Comparison of ENCODE assay signal across 17 cellular contexts in genomic region chr15:68295430-68295829, GRCh38. TPM values are rescaled to one million over a fixed set of nuclear protein-coding genes. Genes with fewer than 3 reads are reported as not detected.
A peak's percentile ranks its signal among the peaks of the same experiment; 100 is the strongest.
DNase-seq lines count a peak whose midpoint lies in the region; ATAC-seq and TF ChIP-seq lines count a peak whose summit lies in the region.
"Had no signal": no experiment of that assay in that cellular context is flagged by ENCODE, and none has a peak within 500 bp of the region (broad histone marks: within the 10 kb centered on the region; RNA-seq: fewer than 3 reads in every experiment).

No MANE protein-coding gene starts in this region.

- no peaks in the 10 kb centered on the region for H3K27me3 ChIP-seq in CD4-positive, alpha-beta T cell (ENCODE audit: control insufficient read depth, insufficient read depth, low read length)
- H3K27me3 ChIP-seq in osteoblast (ENCODE audit: insufficient read depth, low read length) (no peaks in the 10 kb centered on the region), mesendoderm (ENCODE audit: insufficient read depth, low read length, poor library complexity) (no peaks in the 10 kb centered on the region), spleen (replicated peaks in 1 of 7) (no peaks in the 10 kb centered on the region)

- POLR2A ChIA-PET in CD4-positive, alpha-beta T cell (lab: Charles Lee): interaction anchor here (0.6 to 2.0 kb wide), 2 partner anchors 18 to 28 kb away, joined by 5 to 6 read pairs; partner anchors contain the start of gene FEM1B
- POLR2A ChIA-PET in HEK293 (lab: Yijun Ruan, JAX): interaction anchor here (1.0 kb wide), 2 partner anchors 18 to 23 kb away, joined by 3 read pairs; partner anchors contain the start of gene FEM1B

- peaks cover 3% of the 10 kb centered on the region for H4K20me1 ChIP-seq in osteoblast (ENCODE audit: insufficient read depth, low read length)

- no peak overlapping the region for H2AFZ ChIP-seq in osteoblast (ENCODE audit: low read length)

- H2BK120ac ChIP-seq in mesendoderm (ENCODE audit: low read depth, low read length): no peak overlapping the region

- no CpG with 5 or more reads among the region's 3 CpGs for WGBS in mesendoderm (ENCODE audit: extremely low coverage, insufficient coverage, low lambda C conversion rate)
- 72 to 78% (median 73%) methylated on average over 3 of the region's 3 CpGs for WGBS in spleen, 5 donors

- no peak overlapping the region for H2BK15ac ChIP-seq in mesendoderm (replicated peaks; ENCODE audit: low read depth)

- H3K4me3 Mint-ChIP-seq in CD4-positive, alpha-beta T cell: no peak overlapping the region
- no peak overlapping the region for H3K4me3 Mint-ChIP-seq in T-helper 17 cell
- H3K4me3 Mint-ChIP-seq: H9 had no signal

- no peak overlapping the region for H2BK5ac ChIP-seq in mesendoderm (ENCODE audit: low read length)

- peaks cover 53% of the 10 kb centered on the region for H3K36me3 Mint-ChIP-seq in CD4-positive, alpha-beta T cell (ENCODE audit: low read depth)
- peaks cover 2% of the 10 kb centered on the region for H3K36me3 Mint-ChIP-seq in T-helper 17 cell (ENCODE audit: low read depth)

- H3K56ac ChIP-seq in mesendoderm (ENCODE audit: low read length): no peak overlapping the region

- H2AK5ac ChIP-seq in mesendoderm (ENCODE audit: low read length): no peak overlapping the region

- H3K9me3 ChIP-seq in CD4-positive, alpha-beta T cell (ENCODE audit: control insufficient read depth, low read length): no peaks in the 10 kb centered on the region
- H3K9me3 ChIP-seq in HEK293 (ENCODE audit: control insufficient read depth, insufficient read depth, low read depth, low read length): no peaks in the 10 kb centered on the region
- H3K9me3 ChIP-seq in T-helper 17 cell (ENCODE audit: control insufficient read depth, low read length, poor library complexity, severe bottlenecking): no peaks in the 10 kb centered on the region
- H3K9me3 ChIP-seq in osteoblast (ENCODE audit: low read depth, low read length): no peaks in the 10 kb centered on the region
- no peaks in the 10 kb centered on the region for H3K9me3 ChIP-seq in spleen

- peaks cover 15 to 21% of the 10 kb centered on the region in 2 experiments for H3K36me3 ChIP-seq in HEK293 (ENCODE audit: control insufficient read depth in 2 of 2, insufficient read depth in 1 of 2, low read length in 2 of 2)
- H3K36me3 ChIP-seq in osteoblast (ENCODE audit: insufficient read depth, low read length): peaks cover 64% of the 10 kb centered on the region
- no peaks in the 10 kb centered on the region for H3K36me3 ChIP-seq in mesendoderm (ENCODE audit: control insufficient read depth, insufficient read depth, low read length)
- peaks cover 0 to 52% (median 12%) of the 10 kb centered on the region in 6 donors for H3K36me3 ChIP-seq in spleen

- H3K23ac ChIP-seq in mesendoderm (ENCODE audit: low read length): no peak overlapping the region

- no peak for DNase-seq in CD4-positive, alpha-beta T cell
- DNase-seq in T-helper 17 cell (no peak), osteoblast (ENCODE audit: insufficient read length, low spot score, missing footprints) (no peak), mesendoderm (no peak), spleen (no peak)
- DNase-seq in activated CD4-positive, CD25-positive, alpha-beta regulatory T cell treated with anti-CD3 and anti-CD28 coated beads, Interleukin-2, amount 50 U/mL, for 72 hours: no peak
- DNase-seq: COR-L47, H9, NCI-H1092, NCI-H2081 treated with DMSO at 0.1 percent for 48 hours, NCI-H510A, NCI-H774 had no signal

- no peak overlapping the region for H3K4ac ChIP-seq in mesendoderm (ENCODE audit: low read depth, low read length)

- no peak overlapping the region for H3K4me3 ChIP-seq in HEK293 (ENCODE audit: low read depth, low read length)
- no peak overlapping the region for H3K4me3 ChIP-seq in osteoblast (ENCODE audit: insufficient read depth, low read length)
- no peak overlapping the region for H3K4me3 ChIP-seq in mesendoderm (ENCODE audit: low read length)
- H3K4me3 ChIP-seq in spleen: no peak overlapping the region

- peaks cover 6% of the 10 kb centered on the region; the same call in 1 of the 2 replicates for H3K4me1 ChIP-seq in HEK293 (ENCODE audit: control insufficient read depth, insufficient read depth, low read length)
- peaks cover 8% of the 10 kb centered on the region for H3K4me1 ChIP-seq in osteoblast (ENCODE audit: insufficient read depth, low read length)
- no peaks in the 10 kb centered on the region for H3K4me1 ChIP-seq in mesendoderm (ENCODE audit: control insufficient read depth, low read depth, low read length)
- peaks cover 8 to 86% (median 48%) of the 10 kb centered on the region in 6 donors for H3K4me1 ChIP-seq in spleen

- H3K9me3 Mint-ChIP-seq in CD4-positive, alpha-beta T cell: no peaks in the 10 kb centered on the region
- H3K9me3 Mint-ChIP-seq: H9 had no signal

- no peak overlapping the region for H3K4me2 ChIP-seq in osteoblast (ENCODE audit: insufficient read depth, low read length)
- no peak overlapping the region for H3K4me2 ChIP-seq in mesendoderm (ENCODE audit: low read length)

- no peak overlapping the region for H3K18ac ChIP-seq in mesendoderm (ENCODE audit: low read length)

- H3K9ac ChIP-seq in mesendoderm (ENCODE audit: low read length): no peak overlapping the region

- H3K79me1 ChIP-seq in mesendoderm (ENCODE audit: low read length): peaks cover 2% of the 10 kb centered on the region

- intact Hi-C loops in CD4-positive, alpha-beta T cell (cut with DNase I, micrococcal nuclease): no loop called here
- intact Hi-C loops in spleen (cut with DNase I; ENCODE audit: low total_unique reads): no loop called here

- CTCF ChIA-PET in CD4-positive, alpha-beta T cell (lab: Charles Lee): interaction anchor here (1.4 to 3.8 kb wide), 2 partner anchors 10 to 17 kb away, joined by 4 to 18 read pairs; partner anchors contain the start of gene FEM1B
- CTCF ChIA-PET in HEK293 (lab: Yijun Ruan, JAX): interaction anchor here (0.9 to 4.8 kb wide), 5 partner anchors 11 to 380 kb away, joined by 3 to 29 read pairs (median 8); no protein-coding TSS in a partner anchor

- no peak for TF ChIP-seq POLR2A in spleen (IDR thresholded peaks at IDR 0.05)

- peaks cover 64% of the 10 kb centered on the region for H3K4me1 Mint-ChIP-seq in CD4-positive, alpha-beta T cell (ENCODE audit: low read depth)
- peaks cover 20% of the 10 kb centered on the region for H3K4me1 Mint-ChIP-seq in T-helper 17 cell

- no peaks in the 10 kb centered on the region for H3K27me3 Mint-ChIP-seq in CD4-positive, alpha-beta T cell
- no peaks in the 10 kb centered on the region for H3K27me3 Mint-ChIP-seq in T-helper 17 cell

- peak overlapping the region; percentile 42 for H3K27ac Mint-ChIP-seq in CD4-positive, alpha-beta T cell
- peak overlapping the region; percentile 77 for H3K27ac Mint-ChIP-seq in T-helper 17 cell

- ATAC-seq in CD4-positive, alpha-beta T cell (ENCODE audit: poor library complexity): no peak
- no peak for ATAC-seq in T-helper 17 cell
- no peak for ATAC-seq in GM18858 (IDR thresholded peaks at IDR 0.05; ENCODE audit: unreplicated experiment)
- ATAC-seq: Panc1 had no signal

- no peak overlapping the region for H3K27ac ChIP-seq in CD4-positive, alpha-beta T cell (ENCODE audit: low read depth, low read length)
- H3K27ac ChIP-seq in HEK293 (ENCODE audit: extremely low read depth, low read depth, low read length) (no peak overlapping the region), osteoblast (ENCODE audit: low read depth, low read length) (peak overlapping the region; percentile 20), mesendoderm (ENCODE audit: low read depth, low read length) (no peak overlapping the region), spleen (no peak overlapping the region)
- H3K27ac ChIP-seq: C4-2B, HL-60 had no signal

- no peak overlapping the region for H4K8ac ChIP-seq in mesendoderm (ENCODE audit: low read depth, low read length)

- no peak overlapping the region for H4K5ac ChIP-seq in mesendoderm (ENCODE audit: low read length)

- H3K79me2 ChIP-seq in osteoblast (ENCODE audit: insufficient read depth, low read length) (peaks cover 57% of the 10 kb centered on the region), mesendoderm (ENCODE audit: control insufficient read depth, insufficient read depth, low read length) (peaks cover 5% of the 10 kb centered on the region)

- TF ChIP-seq CTCF in CD4-positive, alpha-beta T cell (IDR thresholded peaks at IDR 0.05): no peak
- TF ChIP-seq CTCF in HEK293 (tag by site-specific recombination; IDR thresholded peaks at IDR 0.05): no peak
- TF ChIP-seq CTCF in osteoblast (IDR thresholded peaks at IDR 0.05; ENCODE audit: extremely low read depth, low read depth, low read length): no peak
- no peak for TF ChIP-seq CTCF in spleen (IDR thresholded peaks at IDR 0.05 in 8 of 11, conservative IDR thresholded peaks at IDR 0.05 in 3 of 11)

TF ChIP-seq in HEK293, 187 proteins besides CTCF, POLR2A, EP300 and RAD21 (continues in another document):
- TF ChIP-seq BCL6B (tag by site-specific recombination; IDR thresholded peaks at IDR 0.05) (peak; percentile 92), ZNF544 (tag by site-specific recombination; IDR thresholded peaks at IDR 0.05) (no peak), ATF2 (tag by site-specific recombination; IDR thresholded peaks at IDR 0.05; ENCODE audit: low read depth) (peak; percentile 93), ZNF394 (tag by site-specific recombination; IDR thresholded peaks at IDR 0.05; ENCODE audit: borderline replicate concordance) (no peak)

RNA-seq across cellular contexts. Expression of gene FEM1B, which starts 17.9 kb away (rescaled TPM):
- total RNA-seq in CD4-positive, alpha-beta T cell: 10 to 100 TPM; 83.2 to 94.9 TPM
- total RNA-seq in T-helper 17 cell (10 to 100 TPM; 62.4 to 73.0 TPM), osteoblast (35.5 and 41.5 TPM in 2 replicates), spleen (10 to 100 TPM; 43.5 to 63.5 (median 45.6) TPM)
- 27.9 TPM for polyA plus RNA-seq in mesendoderm (2013, experiment 1 of 2)
- polyA plus RNA-seq in mesendoderm (2013, experiment 2 of 2): 27.5 TPM
- 10 to 100 TPM in 1 of 3 donors, 1 to 10 TPM in 2; 6.2 to 10.4 (median 7.5) TPM for polyA plus RNA-seq in spleen
